Comparison of ENCODE assay signal across 9 cellular contexts in the genomic region with DNA sequence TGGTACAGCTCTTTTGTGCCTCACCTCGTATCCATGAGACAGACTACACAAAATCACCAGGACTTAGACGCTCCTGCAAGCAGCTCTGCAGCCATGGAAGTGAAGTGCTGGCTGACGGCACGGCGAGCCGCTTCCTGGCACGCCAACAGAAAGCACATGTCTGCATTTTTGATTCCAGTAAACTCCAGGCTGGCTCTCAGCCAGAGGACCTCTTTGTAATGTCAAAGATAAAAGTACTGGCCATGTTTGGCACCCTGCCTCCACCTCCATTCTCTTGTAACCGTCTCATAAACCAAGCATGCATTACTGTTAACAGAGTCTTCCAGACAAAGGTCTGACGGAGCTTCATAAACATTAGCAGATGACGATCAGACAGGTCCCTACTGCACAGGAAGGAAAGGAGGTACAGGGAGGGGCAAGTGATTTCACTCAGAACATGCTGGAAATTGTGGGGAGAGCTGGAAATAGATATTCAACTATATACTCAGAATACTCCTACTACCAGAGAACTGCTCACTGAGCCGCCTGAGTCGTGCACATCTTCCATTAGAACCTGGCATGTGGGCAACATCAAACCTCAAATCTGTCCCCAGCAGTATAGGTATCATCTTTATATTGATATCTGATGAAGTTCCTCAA.
DNase-seq lines count a peak whose midpoint lies in the region; ATAC-seq and TF ChIP-seq lines count a peak whose summit lies in the region.
"Had no signal": no experiment of that assay in that cellular context is flagged by ENCODE, and none has a peak within 500 bp of the region (broad histone marks: within the 10 kb centered on the region; RNA-seq: fewer than 3 reads in every experiment).

No MANE protein-coding gene starts in this region.

- H3K36me3 Mint-ChIP-seq in naive thymus-derived CD4-positive, alpha-beta T cell = peaks cover 0 to 27% (median 6%) of the 10 kb centered on the region in 5 donors

- in situ Hi-C loops in mammary epithelial cell (cut with MboI; ENCODE audit: low sequenced_read_pairs in 2 of 2) = no loop called here

- dilution Hi-C loops in mammary epithelial cell (cut with HindIII; ENCODE audit: low sequenced_read_pairs) = no loop called here

- intact Hi-C loops in mammary epithelial cell (cut with micrococcal nuclease) = no loop called here
- intact Hi-C loops in left lung (cut with DNase I) = no loop called here
- intact Hi-C loops in naive thymus-derived CD4-positive, alpha-beta T cell (cut with micrococcal nuclease) = no loop called here

- H3K4me1 ChIP-seq in ACC112 (ENCODE audit: control insufficient read depth, insufficient read depth, low read length, unreplicated experiment) (peaks cover 28% of the 10 kb centered on the region), mammary epithelial cell (ENCODE audit: insufficient read depth, low read length) (no peaks in the 10 kb centered on the region), left lung (peaks cover 3 to 27% of the 10 kb centered on the region in 2 donors)
- no peaks in the 10 kb centered on the region for H3K4me1 ChIP-seq in naive thymus-derived CD4-positive, alpha-beta T cell (ENCODE audit: control insufficient read depth in 2 of 2, insufficient read depth in 2 of 2, low read length in 2 of 2)

- H3K4me2 ChIP-seq in mammary epithelial cell (ENCODE audit: insufficient read depth, low read depth, low read length) = no peak overlapping the region

- POLR2A ChIA-PET in naive thymus-derived CD4-positive, alpha-beta T cell (lab: Charles Lee) = no interaction called here

- no peak overlapping the region for H3K9ac ChIP-seq in mammary epithelial cell (ENCODE audit: insufficient read depth, low read length)

- peak; percentile 86 for DNase-seq in NCI-H128 (lab: John Stamatoyannopoulos, UW; ENCODE audit: unreplicated experiment)
- DNase-seq in mammary epithelial cell = peak; percentile 58
- peak in 1 of 2 donors; percentile 74 for DNase-seq in left lung
- no peak for DNase-seq in naive thymus-derived CD4-positive, alpha-beta T cell
- DNase-seq in central memory CD4-positive, alpha-beta T cell = no peak

- H3K4me3 ChIP-seq in ACC112 (ENCODE audit: low read depth, low read length) (peak overlapping the region; percentile 45), mammary epithelial cell (replicated peaks in 1 of 3; ENCODE audit: insufficient read depth in 1 of 3, low read depth in 2 of 3, low read length in 3 of 3) (no peak overlapping the region), left lung (no peak overlapping the region)
- no peak overlapping the region for H3K4me3 ChIP-seq in naive thymus-derived CD4-positive, alpha-beta T cell (ENCODE audit: low read length)

- ATAC-seq in left lung (peak; percentile 76), HG02571 (IDR thresholded peaks at IDR 0.05; ENCODE audit: unreplicated experiment) (no peak), HG02798 (IDR thresholded peaks at IDR 0.05; ENCODE audit: poor library complexity, unreplicated experiment) (no peak)
- ATAC-seq in naive thymus-derived CD4-positive, alpha-beta T cell = no peak

- H3K27ac Mint-ChIP-seq in naive thymus-derived CD4-positive, alpha-beta T cell = no peak overlapping the region

- 55% methylated on average over 11 of the region's 12 CpGs for WGBS in mammary epithelial cell (ENCODE audit: low coverage, missing lambda C conversion rate)

- CTCF ChIA-PET in mammary epithelial cell (lab: Charles Lee; ENCODE audit: low non-redundant PET) = no interaction called here
- CTCF ChIA-PET in naive thymus-derived CD4-positive, alpha-beta T cell (lab: Charles Lee) = no interaction called here

- H4K20me1 ChIP-seq in mammary epithelial cell (ENCODE audit: insufficient read depth, low read length) = no peaks in the 10 kb centered on the region

- no peaks in the 10 kb centered on the region for H3K27me3 ChIP-seq in ACC112 (ENCODE audit: insufficient read depth, low read length)
- no peaks in the 10 kb centered on the region for H3K27me3 ChIP-seq in mammary epithelial cell (ENCODE audit: insufficient read depth, low read length)
- no peaks in the 10 kb centered on the region for H3K27me3 ChIP-seq in left lung
- H3K27me3 ChIP-seq in naive thymus-derived CD4-positive, alpha-beta T cell (ENCODE audit: control insufficient read depth in 2 of 2, insufficient read depth in 2 of 2, low read length in 2 of 2) = no peaks in the 10 kb centered on the region

- BruUV-seq in mammary epithelial cell (replicated peaks; lab: Mats Ljungman, UMichigan) = no TSS peak

- H3K27ac ChIP-seq in ACC112 (ENCODE audit: low read depth, low read length) (peak overlapping the region; percentile 69), mammary epithelial cell (ENCODE audit: insufficient read depth, low read depth, low read length) (no peak overlapping the region), left lung (peak overlapping the region; percentile 52 to 69)
- H3K27ac ChIP-seq in naive thymus-derived CD4-positive, alpha-beta T cell (ENCODE audit: low read depth, low read length) = no peak overlapping the region
- H3K27ac ChIP-seq: C4-2B had no signal

- H3K4me3 Mint-ChIP-seq in naive thymus-derived CD4-positive, alpha-beta T cell = no peak overlapping the region

- H3K4me1 Mint-ChIP-seq in naive thymus-derived CD4-positive, alpha-beta T cell = peaks cover 0 to 3% (median 0%) of the 10 kb centered on the region in 7 donors

- no peaks in the 10 kb centered on the region for H3K27me3 Mint-ChIP-seq in naive thymus-derived CD4-positive, alpha-beta T cell

- H3K36me3 ChIP-seq in ACC112 (ENCODE audit: insufficient read depth, low read length) (no peaks in the 10 kb centered on the region), mammary epithelial cell (ENCODE audit: insufficient read depth, low read length) (no peaks in the 10 kb centered on the region), left lung (no peaks in the 10 kb centered on the region)
- H3K36me3 ChIP-seq in naive thymus-derived CD4-positive, alpha-beta T cell (ENCODE audit: control insufficient read depth in 2 of 3, insufficient read depth in 3 of 3, low read length in 3 of 3) = no peaks in the 10 kb centered on the region

- H3K79me2 ChIP-seq in ACC112 (ENCODE audit: control insufficient read depth, insufficient read depth, low read length, unreplicated experiment) = no peaks in the 10 kb centered on the region
- no peaks in the 10 kb centered on the region for H3K79me2 ChIP-seq in mammary epithelial cell (ENCODE audit: insufficient read depth, low read length)

- no peak overlapping the region for H2AFZ ChIP-seq in ACC112 (ENCODE audit: low read length, unreplicated experiment)
- peak overlapping the region; percentile 14 for H2AFZ ChIP-seq in mammary epithelial cell (ENCODE audit: low read depth, low read length)

- H3K9me3 ChIP-seq in mammary epithelial cell (replicated peaks; ENCODE audit: insufficient read depth, low read length) = no peaks in the 10 kb centered on the region
- no peaks in the 10 kb centered on the region for H3K9me3 ChIP-seq in left lung
- H3K9me3 ChIP-seq in naive thymus-derived CD4-positive, alpha-beta T cell (ENCODE audit: control insufficient read depth in 2 of 3, low read length in 3 of 3) = no peaks in the 10 kb centered on the region

- H3K9me3 Mint-ChIP-seq in naive thymus-derived CD4-positive, alpha-beta T cell = no peaks in the 10 kb centered on the region

- no peak for TF ChIP-seq CTCF in mammary epithelial cell (conservative IDR thresholded peaks at IDR 0.05 in 1 of 2, IDR thresholded peaks at IDR 0.05 in 1 of 2; ENCODE audit: extremely low read depth in 1 of 2, insufficient read depth in 1 of 2, low read depth in 1 of 2, low read length in 2 of 2)
- no peak for TF ChIP-seq CTCF in left lung (IDR thresholded peaks at IDR 0.05)

Comparison
In these comparisons a context has a peak if more than half of its experiments do, and no peak if none do; other contexts are left out.
1. H3K27ac ChIP-seq: peak in ACC112 (single experiment) and left lung (2 of 2); none in mammary epithelial cell (single experiment) and naive thymus-derived CD4-positive, alpha-beta T cell (single experiment).
2. DNase-seq: peak in NCI-H128 (single experiment) and mammary epithelial cell (single experiment); none in naive thymus-derived CD4-positive, alpha-beta T cell (0 of 9) and central memory CD4-positive, alpha-beta T cell (single experiment).